ENCODE assay signal across 17 cellular contexts in the genomic region with DNA sequence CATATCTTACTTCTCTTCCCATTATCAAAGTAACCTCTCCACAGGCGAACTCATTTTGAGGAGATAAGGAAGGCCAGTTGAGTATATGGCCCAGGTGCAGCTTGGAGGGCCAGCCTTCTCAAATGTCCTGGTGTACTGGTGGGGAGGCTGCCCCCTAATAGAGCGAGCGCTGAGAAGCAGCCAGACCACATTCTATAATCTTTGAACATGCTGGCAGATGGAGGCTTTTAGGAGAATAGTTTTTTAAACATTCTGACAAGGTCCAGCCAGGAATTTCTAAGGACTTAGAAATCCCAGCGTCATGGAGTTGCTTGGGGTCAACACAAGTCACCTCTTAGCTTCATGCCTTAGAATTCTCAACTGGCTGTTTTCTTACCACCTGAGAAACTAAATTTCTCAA.
"Had no signal": no experiment of that assay in that cellular context is flagged by ENCODE, and none has a peak within 500 bp of the region (broad histone marks: within the 10 kb centered on the region; RNA-seq: fewer than 3 reads in every experiment).

No MANE protein-coding gene starts in this region.

- H3K9me3 ChIP-seq: gastrocnemius medialis, mucosa of descending colon, stomach, thoracic aorta had no signal

- DNase-seq: activated CD4-positive, alpha-beta T cell treated with anti-CD3 and anti-CD28 coated beads for 1 hour; activated CD8-positive, alpha-beta memory T cell treated with anti-CD3 and anti-CD28 coated beads for 24 hours; activated effector memory CD4-positive, alpha-beta T cell treated with anti-CD3 and anti-CD28 coated beads, Interleukin-2, amount 50 U/mL, for 16 hours; central memory CD4-positive, alpha-beta T cell; effector CD8-positive, alpha-beta T cell; gastrocnemius medialis; mucosa of descending colon; natural killer cell; occipital lobe; SHP77 treated with DMSO at 0.1 percent for 48 hours; stimulated activated CD4-positive, alpha-beta T cell treated with anti-CD3 and anti-CD28 coated beads, Interleukin-2, amount 100 ng/mL, for 24 hours; stomach; T-helper 2 cell had no signal

- H3K27me3 ChIP-seq: gastrocnemius medialis, stomach had no signal

- ATAC-seq: gastrocnemius medialis, sciatic nerve had no signal

- H3K9me3 Mint-ChIP-seq: natural killer cell had no signal

- FAIRE-seq: urothelium cell line had no signal

- H3K4me3 ChIP-seq: coronary artery, gastrocnemius medialis, mucosa of descending colon, thoracic aorta had no signal

- H3K27ac ChIP-seq: thoracic aorta had no signal

- H3K36me3 Mint-ChIP-seq: natural killer cell had no signal

- H3K4me3 Mint-ChIP-seq: natural killer cell had no signal
